16 cellular contexts compared by ENCODE assay signal in genomic region chr5:13591621-13592020, GRCh38.
DNase-seq lines count a peak whose midpoint lies in the region; ATAC-seq and TF ChIP-seq lines count a peak whose summit lies in the region.
"Had no signal": no experiment of that assay in that cellular context is flagged by ENCODE, and none has a peak within 500 bp of the region (broad histone marks: within the 10 kb centered on the region; RNA-seq: fewer than 3 reads in every experiment).

No MANE protein-coding gene starts in this region.

- no peaks in the 10 kb centered on the region for H3K36me3 Mint-ChIP-seq in natural killer cell treated with Interleukin-12 subunit alpha and Interleukin-12 subunit beta and Interleukin-15 and Interleukin-18, amount 100 ng/mL, for 72 hours

- DNase-seq in NCI-H1105 treated with DMSO at 0.1 percent for 48 hours (lab: John Stamatoyannopoulos, UW) (peak; percentile 28), NCI-H1105 (lab: John Stamatoyannopoulos, UW) (no peak), RWPE1 (ENCODE audit: low spot score) (peak; percentile 83), NCI-H526 (lab: John Stamatoyannopoulos, UW) (no peak)
- no peak for DNase-seq in natural killer cell treated with Interleukin-12 subunit alpha and Interleukin-12 subunit beta and Interleukin-15 and Interleukin-18, amount 100 ng/mL, for 72 hours (ENCODE audit: low spot score)
- no peak for DNase-seq in activated CD4-positive, CD25-positive, alpha-beta regulatory T cell treated with anti-CD3 and anti-CD28 coated beads, Interleukin-2, amount 50 U/mL, for 72 hours
- DNase-seq: activated CD8-positive, alpha-beta memory T cell treated with anti-CD3 and anti-CD28 coated beads, Interleukin-2, amount 50 U/mL, for 48 hours; central memory CD4-positive, alpha-beta T cell; NCI-H187; stimulated activated CD4-positive, alpha-beta T cell treated with anti-CD3 and anti-CD28 coated beads, Interleukin-1b, Interleukin-23, amount 100 ng/mL, for 48 hours; substantia nigra had no signal

- no peak overlapping the region for H3K27ac Mint-ChIP-seq in natural killer cell treated with Interleukin-12 subunit alpha and Interleukin-12 subunit beta and Interleukin-15 and Interleukin-18, amount 100 ng/mL, for 72 hours

- no peaks in the 10 kb centered on the region for H3K27me3 Mint-ChIP-seq in natural killer cell treated with Interleukin-12 subunit alpha and Interleukin-12 subunit beta and Interleukin-15 and Interleukin-18, amount 100 ng/mL, for 72 hours

- peak overlapping the region; percentile 46; the same call in 1 of the 2 replicates for H3K27ac ChIP-seq in RWPE1
- peak overlapping the region; percentile 69 for H3K27ac ChIP-seq in temporal lobe (ENCODE audit: low read depth, low read length)
- H3K27ac ChIP-seq: 22Rv1, hepatocyte, SK-N-MC had no signal

- peak; percentile 54 for ATAC-seq in esophagus mucosa
- no peak for ATAC-seq in natural killer cell treated with Interleukin-12 subunit alpha and Interleukin-12 subunit beta and Interleukin-15 and Interleukin-18, amount 100 ng/mL, for 72 hours

- H3K4me3 Mint-ChIP-seq in natural killer cell treated with Interleukin-12 subunit alpha and Interleukin-12 subunit beta and Interleukin-15 and Interleukin-18, amount 100 ng/mL, for 72 hours = no peak overlapping the region

- no peaks in the 10 kb centered on the region for H3K4me1 Mint-ChIP-seq in natural killer cell treated with Interleukin-12 subunit alpha and Interleukin-12 subunit beta and Interleukin-15 and Interleukin-18, amount 100 ng/mL, for 72 hours (ENCODE audit: low read depth in 2 of 2)

- peaks cover 13% of the 10 kb centered on the region for H3K9me3 Mint-ChIP-seq in natural killer cell treated with Interleukin-12 subunit alpha and Interleukin-12 subunit beta and Interleukin-15 and Interleukin-18, amount 100 ng/mL, for 72 hours

- CTCF ChIA-PET in RWPE1 (lab: Yijun Ruan, JAX) = no interaction called here

- TF ChIP-seq CTCF in RWPE1 (conservative IDR thresholded peaks at IDR 0.05; ENCODE audit: low read depth) = no peak

- POLR2A ChIA-PET in RWPE1 (lab: Yijun Ruan, JAX; ENCODE audit: low non-redundant PET) = no interaction called here

Comparison
In these comparisons a context has a peak if more than half of its experiments do, and no peak if none do; other contexts are left out.
1. DNase-seq: peak in NCI-H1105 treated with DMSO at 0.1 percent for 48 hours (single experiment) and RWPE1 (single experiment); none in NCI-H1105 (single experiment), natural killer cell treated with Interleukin-12 subunit alpha and Interleukin-12 subunit beta and Interleukin-15 and Interleukin-18, amount 100 ng/mL, for 72 hours (single experiment), activated CD4-positive, CD25-positive, alpha-beta regulatory T cell treated with anti-CD3 and anti-CD28 coated beads, Interleukin-2, amount 50 U/mL, for 72 hours (single experiment) and NCI-H526 (0 of 2).